ENCODE assay signal across 1 cellular context in the genomic region with DNA sequence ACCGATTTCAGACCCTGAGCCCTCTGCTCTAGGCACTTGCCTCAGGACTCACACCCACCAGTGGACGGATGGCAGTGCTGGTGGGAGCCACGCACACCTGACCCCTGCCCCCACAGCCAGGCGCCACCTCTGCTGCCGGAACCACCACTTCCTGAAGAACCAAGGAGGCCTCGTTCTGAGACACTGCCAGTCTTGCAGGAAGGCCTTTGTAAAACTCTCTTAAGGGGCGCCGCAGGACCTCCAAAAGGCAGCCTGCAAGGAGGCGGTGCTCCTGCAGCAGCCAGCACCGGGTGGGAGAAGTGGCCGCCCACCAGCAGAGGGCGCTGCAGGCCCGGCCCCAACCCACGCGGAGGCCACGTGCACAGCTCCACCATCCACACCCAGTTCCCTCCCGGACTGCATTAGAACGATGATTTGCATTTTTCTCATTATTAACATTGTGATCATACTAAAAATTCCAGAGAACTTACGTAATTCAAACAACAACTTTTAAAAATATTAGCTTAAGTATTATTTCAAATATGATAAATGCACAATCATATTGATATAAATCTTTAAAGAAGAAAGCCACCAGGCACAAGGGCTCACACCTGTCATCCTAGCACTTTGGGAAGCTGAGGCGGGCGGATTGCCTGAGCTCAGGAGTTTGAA.
TF ChIP-seq lines count a peak whose summit lies in the region.

No MANE protein-coding gene starts in this region.

TF ChIP-seq in H1, 55 proteins besides CTCF, POLR2A, EP300 and RAD21:
- TF ChIP-seq SUZ12 (IDR thresholded peaks at IDR 0.05; ENCODE audit: low read length) (no peak), JUN (IDR thresholded peaks at IDR 0.05; ENCODE audit: low read depth, low read length) (no peak), RNF2 (IDR thresholded peaks at IDR 0.05; ENCODE audit: borderline replicate concordance, low read depth, low read length, missing control alignments, poor library complexity, severe bottlenecking) (no peak), BRCA1 (IDR thresholded peaks at IDR 0.05; ENCODE audit: low read depth, low read length) (no peak), CHD1 (IDR thresholded peaks at IDR 0.05; ENCODE audit: low read depth, low read length) (no peak), GABPA (IDR thresholded peaks at IDR 0.05; ENCODE audit: borderline replicate concordance, insufficient read depth, low read length) (peak; percentile 48; the same call in 1 of the 2 replicates), SAP30 (IDR thresholded peaks at IDR 0.05; ENCODE audit: insufficient read depth, insufficient replicate concordance, low read length) (no peak), EGR1 (IDR thresholded peaks at IDR 0.05; ENCODE audit: borderline replicate concordance, low read depth, low read length) (peak; percentile 59; the same call in 1 of the 2 replicates), ASH2L (IDR thresholded peaks at IDR 0.05; ENCODE audit: low read length) (no peak), TEAD4 (IDR thresholded peaks at IDR 0.05; ENCODE audit: low read depth, low read length) (0 out of 2 replicates have a peak, but pooled peaks have one; percentile 15), PHF8 (conservative IDR thresholded peaks at IDR 0.05; ENCODE audit: low read depth, low read length) (no peak), CTBP2 (IDR thresholded peaks at IDR 0.05; ENCODE audit: borderline replicate concordance, insufficient read depth, insufficient read length, low read length) (no peak), HDAC2 (IDR thresholded peaks at IDR 0.05; ENCODE audit: borderline replicate concordance in 1 of 2, low read depth in 2 of 2, low read length in 2 of 2) (peak in 1 of 2 experiments; percentile 80; a peak in 1 of 4 replicates), SIN3A (conservative IDR thresholded peaks at IDR 0.05 in 1 of 2, IDR thresholded peaks at IDR 0.05 in 1 of 2; ENCODE audit: low read depth in 1 of 2, low read length in 2 of 2) (no peak), MAFK (IDR thresholded peaks at IDR 0.05; ENCODE audit: low read depth, low read length) (no peak), TCF12 (IDR thresholded peaks at IDR 0.05; ENCODE audit: low read depth, low read length) (0 out of 2 replicates have a peak, but pooled peaks have one; percentile 20), SIRT6 (IDR thresholded peaks at IDR 0.05; ENCODE audit: low read length) (no peak), GTF2F1 (IDR thresholded peaks at IDR 0.05; ENCODE audit: borderline replicate concordance, low read depth, low read length) (no peak), SP4 (IDR thresholded peaks at IDR 0.05; ENCODE audit: low read length) (0 out of 2 replicates have a peak, but pooled peaks have one; percentile 31), RFX5 (IDR thresholded peaks at IDR 0.05; ENCODE audit: borderline replicate concordance, low read depth, low read length) (0 out of 2 replicates have a peak, but pooled peaks have one; percentile 12), NANOG (IDR thresholded peaks at IDR 0.05; ENCODE audit: insufficient read depth, low read depth, low read length, poor library complexity, severe bottlenecking) (no peak), RXRA (IDR thresholded peaks at IDR 0.05; ENCODE audit: insufficient read depth, low read depth, low read length) (no peak), POLR2AphosphoS5 (IDR thresholded peaks at IDR 0.05; ENCODE audit: low read depth, low read length) (no peak), KDM4A (IDR thresholded peaks at IDR 0.05; ENCODE audit: low read depth, low read length, severe bottlenecking) (no peak), CEBPB (IDR thresholded peaks at IDR 0.05; ENCODE audit: low read depth, low read length) (no peak), SP1 (IDR thresholded peaks at IDR 0.05; ENCODE audit: low read depth, low read length) (no peak), CREB1 (IDR thresholded peaks at IDR 0.05) (0 out of 2 replicates have a peak, but pooled peaks have one; percentile 57), TAF7 (optimal IDR thresholded peaks at IDR 0.05; ENCODE audit: borderline replicate concordance, low read depth, low read length) (no peak), EZH2 (IDR thresholded peaks at IDR 0.05; ENCODE audit: low read depth, low read length, severe bottlenecking) (no peak), ZNF274 (IDR thresholded peaks at IDR 0.05; ENCODE audit: borderline replicate concordance, extremely low read depth, low read length) (no peak), HDAC6 (IDR thresholded peaks at IDR 0.05; ENCODE audit: low read depth, low read length) (no peak), KDM5A (IDR thresholded peaks at IDR 0.05; ENCODE audit: low read length) (no peak), TBP (IDR thresholded peaks at IDR 0.05; ENCODE audit: low read depth, low read length) (no peak), TAF1 (IDR thresholded peaks at IDR 0.05; ENCODE audit: low read depth, low read length) (no peak), YY1 (IDR thresholded peaks at IDR 0.05; ENCODE audit: low read depth, low read length) (0 out of 2 replicates have a peak, but pooled peaks have one; percentile 7), CHD2 (IDR thresholded peaks at IDR 0.05; ENCODE audit: low read length) (no peak), POU5F1 (IDR thresholded peaks at IDR 0.05; ENCODE audit: low read depth, low read length) (no peak), SIX5 (IDR thresholded peaks at IDR 0.05; ENCODE audit: low read depth, low read length) (no peak), RBBP5 (IDR thresholded peaks at IDR 0.05; ENCODE audit: borderline replicate concordance, low read depth, low read length) (no peak), SRF (IDR thresholded peaks at IDR 0.05; ENCODE audit: low read depth, low read length) (no peak), CBX5 (IDR thresholded peaks at IDR 0.05; ENCODE audit: low read depth, low read length) (no peak), NRF1 (IDR thresholded peaks at IDR 0.05; ENCODE audit: low read depth, low read length) (no peak), JUND (IDR thresholded peaks at IDR 0.05; ENCODE audit: low read length) (0 out of 2 replicates have a peak, but pooled peaks have one; percentile 19), BACH1 (IDR thresholded peaks at IDR 0.05; ENCODE audit: low read length) (peak; percentile 75), CBX8 (IDR thresholded peaks at IDR 0.05; ENCODE audit: borderline replicate concordance, low read depth, low read length) (no peak), KDM1A (IDR thresholded peaks at IDR 0.05; ENCODE audit: borderline replicate concordance, low read length) (no peak), FOSL1 (IDR thresholded peaks at IDR 0.05; ENCODE audit: insufficient read depth, low read depth, low read length) (peak; percentile 34; the same call in 1 of the 2 replicates), BCL11A (IDR thresholded peaks at IDR 0.05; ENCODE audit: low read depth in 2 of 2, low read length in 2 of 2) (no peak), SP2 (IDR thresholded peaks at IDR 0.05; ENCODE audit: low read length) (no peak)
- TF ChIP-seq, protein P1, sequence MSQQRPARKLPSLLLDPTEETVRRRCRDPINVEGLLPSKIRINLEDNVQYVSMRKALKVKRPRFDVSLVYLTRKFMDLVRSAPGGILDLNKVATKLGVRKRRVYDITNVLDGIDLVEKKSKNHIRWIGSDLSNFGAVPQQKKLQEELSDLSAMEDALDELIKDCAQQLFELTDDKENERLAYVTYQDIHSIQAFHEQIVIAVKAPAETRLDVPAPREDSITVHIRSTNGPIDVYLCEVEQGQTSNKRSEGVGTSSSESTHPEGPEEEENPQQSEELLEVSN (IDR thresholded peaks at IDR 0.05): peak; percentile 99
- TF ChIP-seq, protein P2, sequence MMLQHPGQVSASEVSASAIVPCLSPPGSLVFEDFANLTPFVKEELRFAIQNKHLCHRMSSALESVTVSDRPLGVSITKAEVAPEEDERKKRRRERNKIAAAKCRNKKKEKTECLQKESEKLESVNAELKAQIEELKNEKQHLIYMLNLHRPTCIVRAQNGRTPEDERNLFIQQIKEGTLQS (IDR thresholded peaks at IDR 0.05; ENCODE audit: insufficient read depth, low read depth, low read length): peak; percentile 62; the same call in 1 of the 2 replicates
- TF ChIP-seq, protein P3, sequence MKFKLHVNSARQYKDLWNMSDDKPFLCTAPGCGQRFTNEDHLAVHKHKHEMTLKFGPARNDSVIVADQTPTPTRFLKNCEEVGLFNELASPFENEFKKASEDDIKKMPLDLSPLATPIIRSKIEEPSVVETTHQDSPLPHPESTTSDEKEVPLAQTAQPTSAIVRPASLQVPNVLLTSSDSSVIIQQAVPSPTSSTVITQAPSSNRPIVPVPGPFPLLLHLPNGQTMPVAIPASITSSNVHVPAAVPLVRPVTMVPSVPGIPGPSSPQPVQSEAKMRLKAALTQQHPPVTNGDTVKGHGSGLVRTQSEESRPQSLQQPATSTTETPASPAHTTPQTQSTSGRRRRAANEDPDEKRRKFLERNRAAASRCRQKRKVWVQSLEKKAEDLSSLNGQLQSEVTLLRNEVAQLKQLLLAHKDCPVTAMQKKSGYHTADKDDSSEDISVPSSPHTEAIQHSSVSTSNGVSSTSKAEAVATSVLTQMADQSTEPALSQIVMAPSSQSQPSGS (IDR thresholded peaks at IDR 0.05; ENCODE audit: low read length): no peak
- TF ChIP-seq, protein P4, sequence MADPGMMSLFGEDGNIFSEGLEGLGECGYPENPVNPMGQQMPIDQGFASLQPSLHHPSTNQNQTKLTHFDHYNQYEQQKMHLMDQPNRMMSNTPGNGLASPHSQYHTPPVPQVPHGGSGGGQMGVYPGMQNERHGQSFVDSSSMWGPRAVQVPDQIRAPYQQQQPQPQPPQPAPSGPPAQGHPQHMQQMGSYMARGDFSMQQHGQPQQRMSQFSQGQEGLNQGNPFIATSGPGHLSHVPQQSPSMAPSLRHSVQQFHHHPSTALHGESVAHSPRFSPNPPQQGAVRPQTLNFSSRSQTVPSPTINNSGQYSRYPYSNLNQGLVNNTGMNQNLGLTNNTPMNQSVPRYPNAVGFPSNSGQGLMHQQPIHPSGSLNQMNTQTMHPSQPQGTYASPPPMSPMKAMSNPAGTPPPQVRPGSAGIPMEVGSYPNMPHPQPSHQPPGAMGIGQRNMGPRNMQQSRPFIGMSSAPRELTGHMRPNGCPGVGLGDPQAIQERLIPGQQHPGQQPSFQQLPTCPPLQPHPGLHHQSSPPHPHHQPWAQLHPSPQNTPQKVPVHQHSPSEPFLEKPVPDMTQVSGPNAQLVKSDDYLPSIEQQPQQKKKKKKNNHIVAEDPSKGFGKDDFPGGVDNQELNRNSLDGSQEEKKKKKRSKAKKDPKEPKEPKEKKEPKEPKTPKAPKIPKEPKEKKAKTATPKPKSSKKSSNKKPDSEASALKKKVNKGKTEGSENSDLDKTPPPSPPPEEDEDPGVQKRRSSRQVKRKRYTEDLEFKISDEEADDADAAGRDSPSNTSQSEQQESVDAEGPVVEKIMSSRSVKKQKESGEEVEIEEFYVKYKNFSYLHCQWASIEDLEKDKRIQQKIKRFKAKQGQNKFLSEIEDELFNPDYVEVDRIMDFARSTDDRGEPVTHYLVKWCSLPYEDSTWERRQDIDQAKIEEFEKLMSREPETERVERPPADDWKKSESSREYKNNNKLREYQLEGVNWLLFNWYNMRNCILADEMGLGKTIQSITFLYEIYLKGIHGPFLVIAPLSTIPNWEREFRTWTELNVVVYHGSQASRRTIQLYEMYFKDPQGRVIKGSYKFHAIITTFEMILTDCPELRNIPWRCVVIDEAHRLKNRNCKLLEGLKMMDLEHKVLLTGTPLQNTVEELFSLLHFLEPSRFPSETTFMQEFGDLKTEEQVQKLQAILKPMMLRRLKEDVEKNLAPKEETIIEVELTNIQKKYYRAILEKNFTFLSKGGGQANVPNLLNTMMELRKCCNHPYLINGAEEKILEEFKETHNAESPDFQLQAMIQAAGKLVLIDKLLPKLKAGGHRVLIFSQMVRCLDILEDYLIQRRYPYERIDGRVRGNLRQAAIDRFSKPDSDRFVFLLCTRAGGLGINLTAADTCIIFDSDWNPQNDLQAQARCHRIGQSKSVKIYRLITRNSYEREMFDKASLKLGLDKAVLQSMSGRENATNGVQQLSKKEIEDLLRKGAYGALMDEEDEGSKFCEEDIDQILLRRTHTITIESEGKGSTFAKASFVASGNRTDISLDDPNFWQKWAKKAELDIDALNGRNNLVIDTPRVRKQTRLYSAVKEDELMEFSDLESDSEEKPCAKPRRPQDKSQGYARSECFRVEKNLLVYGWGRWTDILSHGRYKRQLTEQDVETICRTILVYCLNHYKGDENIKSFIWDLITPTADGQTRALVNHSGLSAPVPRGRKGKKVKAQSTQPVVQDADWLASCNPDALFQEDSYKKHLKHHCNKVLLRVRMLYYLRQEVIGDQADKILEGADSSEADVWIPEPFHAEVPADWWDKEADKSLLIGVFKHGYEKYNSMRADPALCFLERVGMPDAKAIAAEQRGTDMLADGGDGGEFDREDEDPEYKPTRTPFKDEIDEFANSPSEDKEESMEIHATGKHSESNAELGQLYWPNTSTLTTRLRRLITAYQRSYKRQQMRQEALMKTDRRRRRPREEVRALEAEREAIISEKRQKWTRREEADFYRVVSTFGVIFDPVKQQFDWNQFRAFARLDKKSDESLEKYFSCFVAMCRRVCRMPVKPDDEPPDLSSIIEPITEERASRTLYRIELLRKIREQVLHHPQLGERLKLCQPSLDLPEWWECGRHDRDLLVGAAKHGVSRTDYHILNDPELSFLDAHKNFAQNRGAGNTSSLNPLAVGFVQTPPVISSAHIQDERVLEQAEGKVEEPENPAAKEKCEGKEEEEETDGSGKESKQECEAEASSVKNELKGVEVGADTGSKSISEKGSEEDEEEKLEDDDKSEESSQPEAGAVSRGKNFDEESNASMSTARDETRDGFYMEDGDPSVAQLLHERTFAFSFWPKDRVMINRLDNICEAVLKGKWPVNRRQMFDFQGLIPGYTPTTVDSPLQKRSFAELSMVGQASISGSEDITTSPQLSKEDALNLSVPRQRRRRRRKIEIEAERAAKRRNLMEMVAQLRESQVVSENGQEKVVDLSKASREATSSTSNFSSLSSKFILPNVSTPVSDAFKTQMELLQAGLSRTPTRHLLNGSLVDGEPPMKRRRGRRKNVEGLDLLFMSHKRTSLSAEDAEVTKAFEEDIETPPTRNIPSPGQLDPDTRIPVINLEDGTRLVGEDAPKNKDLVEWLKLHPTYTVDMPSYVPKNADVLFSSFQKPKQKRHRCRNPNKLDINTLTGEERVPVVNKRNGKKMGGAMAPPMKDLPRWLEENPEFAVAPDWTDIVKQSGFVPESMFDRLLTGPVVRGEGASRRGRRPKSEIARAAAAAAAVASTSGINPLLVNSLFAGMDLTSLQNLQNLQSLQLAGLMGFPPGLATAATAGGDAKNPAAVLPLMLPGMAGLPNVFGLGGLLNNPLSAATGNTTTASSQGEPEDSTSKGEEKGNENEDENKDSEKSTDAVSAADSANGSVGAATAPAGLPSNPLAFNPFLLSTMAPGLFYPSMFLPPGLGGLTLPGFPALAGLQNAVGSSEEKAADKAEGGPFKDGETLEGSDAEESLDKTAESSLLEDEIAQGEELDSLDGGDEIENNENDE (IDR thresholded peaks at IDR 0.05; ENCODE audit: insufficient replicate concordance, low read length): no peak
- TF ChIP-seq, protein P5, sequence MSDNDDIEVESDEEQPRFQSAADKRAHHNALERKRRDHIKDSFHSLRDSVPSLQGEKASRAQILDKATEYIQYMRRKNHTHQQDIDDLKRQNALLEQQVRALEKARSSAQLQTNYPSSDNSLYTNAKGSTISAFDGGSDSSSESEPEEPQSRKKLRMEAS (IDR thresholded peaks at IDR 0.05): peak; percentile 100
- TF ChIP-seq, protein P6, sequence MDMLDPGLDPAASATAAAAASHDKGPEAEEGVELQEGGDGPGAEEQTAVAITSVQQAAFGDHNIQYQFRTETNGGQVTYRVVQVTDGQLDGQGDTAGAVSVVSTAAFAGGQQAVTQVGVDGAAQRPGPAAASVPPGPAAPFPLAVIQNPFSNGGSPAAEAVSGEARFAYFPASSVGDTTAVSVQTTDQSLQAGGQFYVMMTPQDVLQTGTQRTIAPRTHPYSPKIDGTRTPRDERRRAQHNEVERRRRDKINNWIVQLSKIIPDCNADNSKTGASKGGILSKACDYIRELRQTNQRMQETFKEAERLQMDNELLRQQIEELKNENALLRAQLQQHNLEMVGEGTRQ (IDR thresholded peaks at IDR 0.05; ENCODE audit: low read length): peak; percentile 73
